In the genomic region with DNA sequence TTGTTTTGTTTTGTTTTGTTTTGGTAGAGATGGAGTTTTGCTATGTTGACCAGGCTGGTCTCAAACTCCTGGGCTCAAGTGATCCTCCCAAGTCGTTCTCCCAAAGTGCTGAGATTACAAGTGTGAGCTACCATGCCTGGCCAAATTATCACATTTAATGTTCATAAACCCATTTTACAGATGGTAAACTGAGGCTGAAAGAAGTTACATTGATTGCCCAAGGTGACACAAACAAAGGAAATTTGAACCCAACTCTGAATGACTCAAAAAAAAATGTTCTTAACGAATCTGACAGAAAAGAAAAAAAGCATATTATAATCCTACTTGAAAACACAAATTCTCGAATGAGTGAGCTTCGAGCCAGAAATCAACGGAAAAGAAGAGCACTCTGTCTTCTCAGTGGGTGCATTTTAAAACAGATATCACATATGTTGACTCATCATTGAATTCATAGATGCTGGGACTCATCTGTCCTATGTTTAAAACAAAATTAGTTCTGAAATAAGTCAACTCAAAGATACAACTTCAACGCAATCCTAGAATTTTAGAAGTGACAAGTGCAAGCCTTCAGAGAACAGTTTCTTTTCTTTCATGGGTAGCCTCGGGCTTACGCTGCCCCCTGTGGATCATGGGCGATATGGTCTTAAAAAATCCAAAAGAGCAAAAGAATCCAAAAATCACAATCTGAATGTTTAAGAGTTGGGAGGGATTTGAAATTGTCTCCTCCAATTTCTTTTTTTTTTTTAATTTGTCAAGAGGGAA, we compare ENCODE assay signal across 8 cellular contexts. TPM values are rescaled to one million over a fixed set of nuclear protein-coding genes. Genes with fewer than 3 reads are reported as not detected.
DNase-seq lines count a peak whose midpoint lies in the region; ATAC-seq and TF ChIP-seq lines count a peak whose summit lies in the region.
"Had no signal": no experiment of that assay in that cellular context is flagged by ENCODE, and none has a peak within 500 bp of the region (broad histone marks: within the 10 kb centered on the region; RNA-seq: fewer than 3 reads in every experiment).

No MANE protein-coding gene starts in this region.

- DNase-seq in GM10248 (ENCODE audit: extremely low spot score) (peak; percentile 35), H9 (no peak), T follicular helper cell (ENCODE audit: low read depth) (peak; percentile 24), astrocyte of the cerebellum (ENCODE audit: low read depth) (no peak), mucosa of gallbladder (ENCODE audit: low spot score) (peak; percentile 22), mesenchymal stem cell (no peak)

- H3K4ac ChIP-seq in H9 (ENCODE audit: low read depth, low read length) (no peak overlapping the region), mesenchymal stem cell (ENCODE audit: low read depth in 1 of 2, low read length in 2 of 2) (no peak overlapping the region)

- H3K23ac ChIP-seq in H9 (ENCODE audit: insufficient read length, low read depth, low read length) (no peak overlapping the region), mesenchymal stem cell (ENCODE audit: low read length in 2 of 2) (no peak overlapping the region)

- H3K23me2 ChIP-seq in H9 (ENCODE audit: insufficient read length, low read depth, low read length, poor library complexity, severe bottlenecking): no peaks in the 10 kb centered on the region

- no peak overlapping the region for H3K27ac Mint-ChIP-seq in H9

- no peak overlapping the region for H3T11ph ChIP-seq in H9 (ENCODE audit: low read length)

- TF ChIP-seq CTCF in GM10248 (IDR thresholded peaks at IDR 0.05; ENCODE audit: control extremely low read depth, extremely low read depth, low read depth, missing control alignments): peak; percentile 64
- peak; percentile 79 for TF ChIP-seq CTCF in H9 (conservative IDR thresholded peaks at IDR 0.05)
- peak; percentile 16 for TF ChIP-seq CTCF in astrocyte of the cerebellum (IDR thresholded peaks at IDR 0.05; ENCODE audit: low read depth, low read length, missing control alignments)

- no peak overlapping the region for H2BK20ac ChIP-seq in H9 (ENCODE audit: low read depth, low read length, poor library complexity, severe bottlenecking)

- H3K36me3 Mint-ChIP-seq in H9 (ENCODE audit: insufficient read depth in 1 of 3, low read depth in 3 of 3): peaks cover 7 to 10% (median 9%) of the 10 kb centered on the region in 3 experiments

- H2BK12ac ChIP-seq in H9 (ENCODE audit: insufficient read length, low read depth, low read length) (no peak overlapping the region), mesenchymal stem cell (ENCODE audit: low read length in 2 of 2) (no peak overlapping the region)

- H2BK120ac ChIP-seq in H9 (ENCODE audit: low read depth, low read length, poor library complexity, severe bottlenecking) (no peak overlapping the region), mesenchymal stem cell (ENCODE audit: low read depth, low read length) (no peak overlapping the region)

- no peak overlapping the region for H4K5ac ChIP-seq in H9 (ENCODE audit: insufficient read length, low read depth, low read length)

- H4K91ac ChIP-seq in H9 (ENCODE audit: insufficient read length, low read depth, low read length) (no peak overlapping the region), mesenchymal stem cell (ENCODE audit: low read length) (no peak overlapping the region)

- H2AFZ ChIP-seq in H9 (ENCODE audit: low read length): no peak overlapping the region
- no peak overlapping the region for H2AFZ ChIP-seq in mesenchymal stem cell (ENCODE audit: low read depth, low read length)
- H2AFZ ChIP-seq: parathyroid adenoma had no signal

- H3K27me3 Mint-ChIP-seq in H9 (ENCODE audit: low read depth): no peaks in the 10 kb centered on the region

- no peak for ATAC-seq in HG03520 (IDR thresholded peaks at IDR 0.05; ENCODE audit: unreplicated experiment)

- H3K4me2 ChIP-seq in H9 (ENCODE audit: insufficient read depth, insufficient read length, low read length): no peak overlapping the region
- H3K4me2 ChIP-seq in mesenchymal stem cell (ENCODE audit: low read length, poor library complexity, severe bottlenecking): no peak overlapping the region

- no peak overlapping the region for H3K18ac ChIP-seq in H9 (ENCODE audit: insufficient read length, low read depth, low read length)
- no peak overlapping the region for H3K18ac ChIP-seq in mesenchymal stem cell (ENCODE audit: low read depth in 1 of 2, low read length in 2 of 2)

- H3K14ac ChIP-seq in H9 (ENCODE audit: insufficient read depth, low read length) (no peak overlapping the region), mesenchymal stem cell (ENCODE audit: low read length in 2 of 2) (no peak overlapping the region)

- POLR2A ChIA-PET in GM10248 (lab: Yijun Ruan, JAX): no interaction called here

- H4K8ac ChIP-seq in H9 (replicated peaks; ENCODE audit: insufficient read length, low read depth, low read length) (no peak overlapping the region), mesenchymal stem cell (ENCODE audit: low read length) (no peak overlapping the region)

- H2AK5ac ChIP-seq in H9 (ENCODE audit: insufficient read length, low read length) (no peak overlapping the region), mesenchymal stem cell (ENCODE audit: low read length, severe bottlenecking) (no peak overlapping the region)

- H3K9me3 ChIP-seq in H9 (ENCODE audit: control insufficient read depth, low read depth, low read length): no peaks in the 10 kb centered on the region
- no peaks in the 10 kb centered on the region for H3K9me3 ChIP-seq in mesenchymal stem cell (ENCODE audit: control insufficient read depth, low read length)

- no peak overlapping the region for H3K56ac ChIP-seq in H9 (ENCODE audit: insufficient read length, low read depth, low read length)

- no peak overlapping the region for H3K9ac ChIP-seq in H9 (ENCODE audit: extremely low read depth, insufficient read length, low read length)
- no peak overlapping the region for H3K9ac ChIP-seq in mesenchymal stem cell (ENCODE audit: low read length)
- H3K9ac ChIP-seq: parathyroid adenoma had no signal

- H3K4me1 Mint-ChIP-seq in H9: no peaks in the 10 kb centered on the region

- no peaks in the 10 kb centered on the region for H3K27me3 ChIP-seq in H9 (ENCODE audit: insufficient read depth, low read length)
- H3K27me3 ChIP-seq in mesenchymal stem cell (ENCODE audit: control insufficient read depth in 1 of 2, insufficient read depth in 1 of 2, low read length in 2 of 2): no peaks in the 10 kb centered on the region

- H2BK15ac ChIP-seq in H9 (ENCODE audit: low read depth, low read length): no peak overlapping the region
- H2BK15ac ChIP-seq in mesenchymal stem cell (ENCODE audit: low read depth, poor library complexity, severe bottlenecking): no peak overlapping the region

- H2BK5ac ChIP-seq in H9 (ENCODE audit: insufficient read length, low read length) (no peak overlapping the region), mesenchymal stem cell (ENCODE audit: low read depth, low read length, poor library complexity, severe bottlenecking) (no peak overlapping the region)

- no peak overlapping the region for H3K4me3 Mint-ChIP-seq in H9

- H3K36me3 ChIP-seq in mesenchymal stem cell (ENCODE audit: control insufficient read depth in 1 of 2, insufficient read depth in 2 of 2, low read depth in 1 of 2, low read length in 2 of 2): no peaks in the 10 kb centered on the region

- CTCF ChIA-PET in GM10248 (lab: Yijun Ruan, JAX): interaction anchor here (1.1 to 4.0 kb wide), 8 partner anchors 12 to 201 kb away, joined by 3 to 23 read pairs (median 5); no protein-coding TSS in a partner anchor

- H3K9me3 Mint-ChIP-seq in H9: peaks cover 8 to 13% of the 10 kb centered on the region in 2 experiments

- no CpG with 5 or more reads among the region's 9 CpGs for WGBS in H9 (ENCODE audit: extremely low coverage, insufficient read length, low lambda C conversion rate)
- WGBS in mesenchymal stem cell: 61% methylated on average over 4 of the region's 9 CpGs

- H4K20me1 ChIP-seq in H9 (ENCODE audit: control insufficient read depth, insufficient read depth, insufficient read length): no peaks in the 10 kb centered on the region

- H3K4me1 ChIP-seq in H9 (ENCODE audit: insufficient read depth, low read length): no peaks in the 10 kb centered on the region
- H3K4me1 ChIP-seq in mesenchymal stem cell (ENCODE audit: control insufficient read depth, insufficient read depth, low read depth, low read length): no peaks in the 10 kb centered on the region
- H3K4me1 ChIP-seq: parathyroid adenoma had no signal

- in situ Hi-C loops in astrocyte of the cerebellum (cut with HindIII; ENCODE audit: low sequenced_read_pairs): no loop called here

- H3K79me2 ChIP-seq in H9 (ENCODE audit: insufficient read depth, low read length): no peaks in the 10 kb centered on the region
- H3K79me2 ChIP-seq: parathyroid adenoma had no signal

- H3K27ac ChIP-seq in H9 (ENCODE audit: insufficient read length, low read depth, low read length): no peak overlapping the region
- no peak overlapping the region for H3K27ac ChIP-seq in mesenchymal stem cell (ENCODE audit: low read length, poor library complexity, severe bottlenecking)
- H3K27ac ChIP-seq: parathyroid adenoma had no signal

- H3K4me3 ChIP-seq in astrocyte of the cerebellum (ENCODE audit: low read depth, low read length) (no peak overlapping the region), mesenchymal stem cell (ENCODE audit: insufficient read depth in 1 of 2, low read depth in 1 of 2, low read length in 2 of 2) (no peak overlapping the region)

- H3K79me1 ChIP-seq in H9 (ENCODE audit: insufficient read depth, low read depth, low read length, poor library complexity, severe bottlenecking): no peaks in the 10 kb centered on the region
- H3K79me1 ChIP-seq in mesenchymal stem cell (replicated peaks; ENCODE audit: low read length, poor library complexity, severe bottlenecking): no peaks in the 10 kb centered on the region

RNA-seq across cellular contexts. Expression of a gene that starts 28.4 kb away (rescaled TPM):
- total RNA-seq in H9 (2021) (not detected in 2 replicates), mucosa of gallbladder (0.29 TPM)
- polyA plus RNA-seq in mesenchymal stem cell (2013, experiment 1 of 2): not detected
- polyA plus RNA-seq in mesenchymal stem cell (2013, experiment 2 of 2): not detected

Comparison
In these comparisons a context has a peak if more than half of its experiments do, and no peak if none do; other contexts are left out.
1. DNase-seq: peak in GM10248 (single experiment), T follicular helper cell (single experiment) and mucosa of gallbladder (single experiment); none in H9 (single experiment), astrocyte of the cerebellum (single experiment) and mesenchymal stem cell (single experiment).
2. CTCF ChIP-seq: peak in every context shown above with its lines; median percentile 79 in H9; 64 in GM10248; 16 in astrocyte of the cerebellum.